In the genomic region with DNA sequence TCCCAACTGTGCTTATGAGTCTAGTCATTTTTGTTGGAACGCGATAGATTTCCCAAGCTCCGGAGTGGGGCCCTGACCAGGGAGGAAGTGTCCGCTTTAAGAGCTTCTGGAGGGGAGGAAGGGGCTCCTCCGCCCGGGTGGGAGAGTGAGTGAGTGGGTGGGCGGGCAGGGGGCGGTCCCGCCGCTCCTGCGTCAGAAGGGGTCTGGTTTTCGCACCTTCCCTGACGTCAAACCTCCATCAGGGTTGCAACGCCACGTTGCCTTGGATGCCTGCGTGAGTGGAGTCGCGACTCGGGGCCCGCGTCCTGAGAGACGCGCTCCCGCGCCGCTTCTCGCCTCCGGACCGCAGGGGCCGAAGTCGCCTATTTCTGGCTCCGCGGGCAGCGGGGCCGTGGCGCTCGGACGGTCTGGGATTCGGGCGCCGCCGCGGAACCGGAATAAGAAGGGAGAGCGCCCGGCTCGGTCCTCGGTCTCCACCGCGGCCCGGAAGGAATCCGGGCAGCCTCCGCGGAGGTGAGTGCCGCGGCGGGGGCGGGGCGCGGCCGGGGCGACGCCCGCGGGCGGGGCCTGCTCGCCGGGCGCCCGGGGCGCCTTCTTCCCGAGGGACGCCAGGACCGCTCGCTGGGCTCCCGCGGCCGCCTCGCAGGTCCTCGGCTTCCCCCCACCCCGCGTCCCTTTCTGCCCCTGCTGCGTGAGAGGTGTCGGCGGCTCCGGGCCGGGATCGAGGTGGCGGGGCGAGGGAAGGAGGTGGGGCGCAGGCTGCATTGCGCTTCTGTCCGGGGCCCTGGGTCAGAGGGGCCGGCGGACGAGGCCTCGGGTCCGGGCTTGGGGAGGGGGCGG, we compare ENCODE assay signal across 8 cellular contexts. TPM values are rescaled to one million over a fixed set of nuclear protein-coding genes. Genes with fewer than 3 reads are reported as not detected.
A peak's percentile ranks its signal among the peaks of the same experiment; 100 is the strongest.
DNase-seq lines count a peak whose midpoint lies in the region; ATAC-seq and TF ChIP-seq lines count a peak whose summit lies in the region.

A gene (plus strand): TSS at position 230 of the 840 bp plus-strand sequence. CDS start 7,187 bp downstream, outside the sequence.

- no peaks in the 10 kb centered on the region for H3K36me3 ChIP-seq in CD8-positive, alpha-beta memory T cell (ENCODE audit: insufficient read depth, low read length)
- H3K36me3 ChIP-seq in SK-N-MC (ENCODE audit: insufficient read depth, low read length) (no peaks in the 10 kb centered on the region), adrenal gland (replicated peaks in 1 of 2) (no peaks in the 10 kb centered on the region), left ventricle myocardium inferior (no peaks in the 10 kb centered on the region), psoas muscle (ENCODE audit: insufficient read depth in 1 of 2, low read depth in 1 of 2) (no peaks in the 10 kb centered on the region)

- DNase-seq in CD8-positive, alpha-beta memory T cell, result peak; percentile 17 to 67 (median 60)
- DNase-seq in SK-N-MC (ENCODE audit: low read depth, low spot score) (no peak), adrenal gland (peak; percentile 34 to 78 (median 52)), left ventricle myocardium inferior (peak; percentile 39), psoas muscle (peak; percentile 48 to 70), pons (ENCODE audit: low spot score) (no peak)

- H3K4me3 ChIP-seq in CD8-positive, alpha-beta memory T cell (ENCODE audit: low read length), result peak within 1 kb of the TSS; percentile 55
- H3K4me3 ChIP-seq in SK-N-MC, result peak within 1 kb of the TSS; percentile 96
- H3K4me3 ChIP-seq in adrenal gland, result peak within 1 kb of the TSS in 3 of 4 donors; percentile 23 to 79 (median 65)
- peak within 1 kb of the TSS; percentile 77 for H3K4me3 ChIP-seq in left ventricle myocardium inferior
- peak within 1 kb of the TSS; percentile 83 for H3K4me3 ChIP-seq in psoas muscle

- intact Hi-C loops in adrenal gland (cut with DNase I) (no loop called here), left ventricle myocardium inferior (cut with micrococcal nuclease) (no loop called here), psoas muscle (cut with DNase I) (loop anchor here in 1 of 2 donors (5.0 kb wide), 2 partner anchors 103 to 112 kb away; no protein-coding TSS in a partner anchor)

- peak; percentile 42 to 60 for TF ChIP-seq POLR2A in adrenal gland (IDR thresholded peaks at IDR 0.05)

- H3K9ac ChIP-seq in SK-N-MC (ENCODE audit: insufficient read length), result peak within 1 kb of the TSS; percentile 81

- H3K9me3 ChIP-seq in CD8-positive, alpha-beta memory T cell (ENCODE audit: low read length), result no peaks in the 10 kb centered on the region
- H3K9me3 ChIP-seq in SK-N-MC (ENCODE audit: low read depth, low read length) (no peaks in the 10 kb centered on the region), adrenal gland (replicated peaks in 1 of 3) (no peaks in the 10 kb centered on the region), left ventricle myocardium inferior (replicated peaks) (no peaks in the 10 kb centered on the region), psoas muscle (no peaks in the 10 kb centered on the region)

- CTCF ChIA-PET in CD8-positive, alpha-beta memory T cell (lab: Charles Lee), result interaction anchor here (2.2 kb wide), 1 partner anchor 110 kb away, joined by 5 read pairs; no protein-coding TSS in a partner anchor

- H3K9me3 Mint-ChIP-seq in CD8-positive, alpha-beta memory T cell, result peaks cover 0 to 5% (median 4%) of the 10 kb centered on the region in 5 donors

- H3K4me1 ChIP-seq in CD8-positive, alpha-beta memory T cell (ENCODE audit: insufficient read depth, low read length), result peaks cover 4% of the 10 kb centered on the region
- H3K4me1 ChIP-seq in adrenal gland (replicated peaks in 1 of 2) (no peaks in the 10 kb centered on the region), left ventricle myocardium inferior (peaks cover 23% of the 10 kb centered on the region), psoas muscle (no peaks in the 10 kb centered on the region)

- POLR2A ChIA-PET in CD8-positive, alpha-beta memory T cell (lab: Charles Lee), result interaction anchor here (0.5 to 1.0 kb wide), 2 partner anchors 492 to 1255 kb away, joined by 3 to 8 read pairs; a partner anchor contains a TSS

- H3K27ac Mint-ChIP-seq in CD8-positive, alpha-beta memory T cell, result peak within 1 kb of the TSS; percentile 71 to 94 (median 89)

- peaks cover 36 to 46% of the 10 kb centered on the region in 2 donors for H3K27me3 Mint-ChIP-seq in CD8-positive, alpha-beta memory T cell

- peaks cover 20 to 23% (median 23%) of the 10 kb centered on the region in 3 donors for H3K4me1 Mint-ChIP-seq in CD8-positive, alpha-beta memory T cell

- 2 to 5% (median 3%) methylated on average over 15 to 99 of the region's 99 CpGs for WGBS in adrenal gland, 4 donors
- WGBS in psoas muscle, 3 donors, result 1% methylated on average over 72 to 99 of the region's 99 CpGs

- peak within 1 kb of the TSS; percentile 82 to 93 (median 87) for H3K4me3 Mint-ChIP-seq in CD8-positive, alpha-beta memory T cell

- no peak for TF ChIP-seq CTCF in adrenal gland (IDR thresholded peaks at IDR 0.05)
- TF ChIP-seq CTCF in left ventricle myocardium inferior (IDR thresholded peaks at IDR 0.05; ENCODE audit: borderline replicate concordance), result no peak
- TF ChIP-seq CTCF in psoas muscle (IDR thresholded peaks at IDR 0.05), result no peak

- H3K27ac ChIP-seq in CD8-positive, alpha-beta memory T cell (ENCODE audit: low read depth, low read length), result no peak within 1 kb of the TSS
- no peak within 1 kb of the TSS for H3K27ac ChIP-seq in SK-N-MC
- H3K27ac ChIP-seq in adrenal gland, result peak within 1 kb of the TSS in 4 of 5 donors; percentile 59 to 85 (median 72)
- H3K27ac ChIP-seq in left ventricle myocardium inferior (replicated peaks), result peak within 1 kb of the TSS; percentile 74
- H3K27ac ChIP-seq in psoas muscle, result peak within 1 kb of the TSS; percentile 78

- ATAC-seq in GM19328 (IDR thresholded peaks at IDR 0.05; ENCODE audit: unreplicated experiment) (peak; percentile 78), HG03432 (IDR thresholded peaks at IDR 0.05; ENCODE audit: unreplicated experiment) (peak; percentile 86), psoas muscle (peak; percentile 91 to 92 (median 92))

- H3K27me3 ChIP-seq in CD8-positive, alpha-beta memory T cell (ENCODE audit: insufficient read depth, low read length, poor library complexity, severe bottlenecking), result peaks cover 5% of the 10 kb centered on the region
- H3K27me3 ChIP-seq in adrenal gland (peaks cover 20% of the 10 kb centered on the region), left ventricle myocardium inferior (ENCODE audit: low read depth) (peaks cover 100% of the 10 kb centered on the region), psoas muscle (ENCODE audit: insufficient read depth in 3 of 3, low read length in 2 of 3) (peaks cover 0 to 49% (median 6%) of the 10 kb centered on the region in 3 donors)

- peaks cover 0 to 3% (median 0%) of the 10 kb centered on the region in 3 donors for H3K36me3 Mint-ChIP-seq in CD8-positive, alpha-beta memory T cell

RNA-seq across cellular contexts. Expression of the gene that starts here (rescaled TPM):
- total RNA-seq in CD8-positive, alpha-beta memory T cell, result 1 to 10 TPM; 7.2 to 7.6 TPM
- polyA plus RNA-seq in CD8-positive, alpha-beta memory T cell, result 2.0 TPM
- total RNA-seq in adrenal gland (10 to 100 TPM in 7 of 8 donors, 1 to 10 TPM in 1; 9.6 to 25.5 (median 16.4) TPM), left ventricle myocardium inferior (8.3 TPM), psoas muscle (10 to 100 TPM in 3 of 4 donors, 1 to 10 TPM in 1; 7.1 to 20.8 (median 15.3) TPM)
- polyA plus RNA-seq in adrenal gland (10 to 100 TPM in 1 of 3 donors, 1 to 10 TPM in 2; 2.3 to 10.0 (median 3.0) TPM), psoas muscle (1 to 10 TPM; 1.4 to 4.6 (median 1.4) TPM)

Comparison
In these comparisons a context has a peak if more than half of its experiments do, and no peak if none do; other contexts are left out.
1. DNase-seq: peak in CD8-positive, alpha-beta memory T cell (5 of 5), adrenal gland (7 of 7), left ventricle myocardium inferior (single experiment) and psoas muscle (2 of 2); none in SK-N-MC (single experiment) and pons (single experiment).
2. H3K27ac ChIP-seq: peak in adrenal gland (4 of 5), left ventricle myocardium inferior (single experiment) and psoas muscle (single experiment); none in CD8-positive, alpha-beta memory T cell (single experiment) and SK-N-MC (single experiment).
3. Peak in every context shown above with its lines, with median percentiles within 50 percentile points of each other: H3K4me3 ChIP-seq and ATAC-seq.